In genomic region chr4:174307694-174308093, GRCh38 we compare ENCODE assay signal across 20 cellular contexts. TPM values are rescaled to one million over a fixed set of nuclear protein-coding genes. Genes with fewer than 3 reads are reported as not detected.
DNase-seq lines count a peak whose midpoint lies in the region; ATAC-seq and TF ChIP-seq lines count a peak whose summit lies in the region.
"Had no signal": no experiment of that assay in that cellular context is flagged by ENCODE, and none has a peak within 500 bp of the region (broad histone marks: within the 10 kb centered on the region; RNA-seq: fewer than 3 reads in every experiment).

No MANE protein-coding gene starts in this region.

- no peak overlapping the region for H3K9ac ChIP-seq in OCI-LY3 (ENCODE audit: low read length)

- peaks cover 0 to 1% (median under 1%) of the 10 kb centered on the region in 3 donors for H3K27me3 Mint-ChIP-seq in immature natural killer cell (ENCODE audit: low read depth in 3 of 3)
- H3K27me3 Mint-ChIP-seq in activated naive CD4-positive, alpha-beta T cell treated with anti-CD3 and anti-CD28 coated beads for 36 hours (ENCODE audit: low read depth) = no peaks in the 10 kb centered on the region

- CTCF ChIA-PET in activated naive CD4-positive, alpha-beta T cell treated with anti-CD3 and anti-CD28 coated beads for 36 hours (lab: Charles Lee) = no interaction called here

- ATAC-seq in GM18861 (IDR thresholded peaks at IDR 0.05; ENCODE audit: unreplicated experiment) (peak; percentile 60), GM19463 (IDR thresholded peaks at IDR 0.05; ENCODE audit: unreplicated experiment) (peak; percentile 51), HG02938 (IDR thresholded peaks at IDR 0.05; ENCODE audit: unreplicated experiment) (peak; percentile 67), HG02970 (IDR thresholded peaks at IDR 0.05; ENCODE audit: low FRiP score, unreplicated experiment) (no peak)
- ATAC-seq: PC-3 had no signal

- no peak for DNase-seq in activated CD8-positive, alpha-beta memory T cell treated with anti-CD3 and anti-CD28 coated beads, Interleukin-2, amount 50 U/mL, for 4 hours
- DNase-seq in immature natural killer cell = no peak
- no peak for DNase-seq in activated naive CD4-positive, alpha-beta T cell treated with anti-CD3 and anti-CD28 coated beads for 36 hours
- DNase-seq: BE2C, EL, GF-D8, Karpas-422, NCI-H1417, NCI-H1694 treated with DMSO at 0.1 percent for 48 hours, NCI-H2081 treated with DMSO at 0.1 percent for 48 hours, NCI-H446, NCI-H526 treated with DMSO at 0.1 percent for 48 hours, PC-3, Right ventricle myocardium superior, T-helper 9 cell had no signal

- no peaks in the 10 kb centered on the region for H4K20me1 ChIP-seq in OCI-LY3 (ENCODE audit: insufficient read depth, low read length)

- H3K9me3 Mint-ChIP-seq in immature natural killer cell = no peaks in the 10 kb centered on the region
- H3K9me3 Mint-ChIP-seq in activated naive CD4-positive, alpha-beta T cell treated with anti-CD3 and anti-CD28 coated beads for 36 hours = no peaks in the 10 kb centered on the region

- H3K27ac Mint-ChIP-seq in immature natural killer cell = no peak overlapping the region
- no peak overlapping the region for H3K27ac Mint-ChIP-seq in activated naive CD4-positive, alpha-beta T cell treated with anti-CD3 and anti-CD28 coated beads for 36 hours

- peaks cover 13% of the 10 kb centered on the region for H3K4me1 ChIP-seq in OCI-LY3 (ENCODE audit: low read length)

- no peaks in the 10 kb centered on the region for H3K79me2 ChIP-seq in OCI-LY3 (ENCODE audit: low read length)

- H3K9me3 ChIP-seq in OCI-LY3 (ENCODE audit: insufficient read depth, low read length) = no peaks in the 10 kb centered on the region
- H3K9me3 ChIP-seq: BE2C had no signal

- H3K4me1 Mint-ChIP-seq in immature natural killer cell = peaks cover 2 to 3% of the 10 kb centered on the region in 2 donors
- no peaks in the 10 kb centered on the region for H3K4me1 Mint-ChIP-seq in activated naive CD4-positive, alpha-beta T cell treated with anti-CD3 and anti-CD28 coated beads for 36 hours (ENCODE audit: low read depth)

- no peak overlapping the region for H3K4me3 Mint-ChIP-seq in immature natural killer cell
- H3K4me3 Mint-ChIP-seq in activated naive CD4-positive, alpha-beta T cell treated with anti-CD3 and anti-CD28 coated beads for 36 hours = no peak overlapping the region

- H3K4me3 ChIP-seq in OCI-LY3 (ENCODE audit: low read length) = no peak overlapping the region

- no peaks in the 10 kb centered on the region for H3K27me3 ChIP-seq in OCI-LY3 (ENCODE audit: low read depth, low read length)
- H3K27me3 ChIP-seq: BE2C had no signal

- H3K36me3 ChIP-seq in OCI-LY3 (replicated peaks; ENCODE audit: low read depth, low read length) = peaks cover 39% of the 10 kb centered on the region

- no peak for TF ChIP-seq CTCF in OCI-LY3 (IDR thresholded peaks at IDR 0.05; ENCODE audit: low read depth, low read length)

- H3K4me2 ChIP-seq in OCI-LY3 (ENCODE audit: low read length) = 0 out of 2 replicates have a peak overlapping the region, but pooled peaks have one; percentile 5

- peaks cover 27 to 58% (median 30%) of the 10 kb centered on the region in 3 donors for H3K36me3 Mint-ChIP-seq in immature natural killer cell
- peaks cover 27% of the 10 kb centered on the region for H3K36me3 Mint-ChIP-seq in activated naive CD4-positive, alpha-beta T cell treated with anti-CD3 and anti-CD28 coated beads for 36 hours (ENCODE audit: low read depth)

- no peak overlapping the region for H3K27ac ChIP-seq in OCI-LY3 (ENCODE audit: low read length)

- intact Hi-C loops in activated naive CD4-positive, alpha-beta T cell treated with anti-CD3 and anti-CD28 coated beads for 36 hours (cut with micrococcal nuclease) = no loop called here

- no peak overlapping the region for H2AFZ ChIP-seq in OCI-LY3 (ENCODE audit: low read depth, low read length)

RNA-seq across cellular contexts. Expression of gene CEP44, which starts 24.0 kb away (rescaled TPM):
- polyA plus RNA-seq in immature natural killer cell = 1 to 10 TPM; 3.8 to 6.2 (median 4.8) TPM
- total RNA-seq in activated naive CD4-positive, alpha-beta T cell treated with anti-CD3 and anti-CD28 coated beads for 36 hours = 10 to 100 TPM; 41.2 to 41.4 TPM

RNA-seq across cellular contexts. Expression of gene FBXO8, which starts 24.2 kb away (rescaled TPM):
- polyA plus RNA-seq in immature natural killer cell = 10 to 100 TPM in 2 of 3 donors, 1 to 10 TPM in 1; 8.3 to 28.1 (median 10.3) TPM
- total RNA-seq in activated naive CD4-positive, alpha-beta T cell treated with anti-CD3 and anti-CD28 coated beads for 36 hours = 10 to 100 TPM; 19.9 to 21.2 TPM
